Comparison of ENCODE assay signal across 9 cellular contexts in genomic region chr1:19445417-19446342, GRCh38. TPM values are rescaled to one million over a fixed set of nuclear protein-coding genes. Genes with fewer than 3 reads are reported as not detected.
DNase-seq lines count a peak whose midpoint lies in the region; ATAC-seq and TF ChIP-seq lines count a peak whose summit lies in the region.
"Had no signal": no experiment of that assay in that cellular context is flagged by ENCODE, and none has a peak within 500 bp of the region (broad histone marks: within the 10 kb centered on the region; RNA-seq: fewer than 3 reads in every experiment).

No MANE protein-coding gene starts in this region.

- no peak overlapping the region for H3K4me3 Mint-ChIP-seq in endodermal cell

- no peaks in the 10 kb centered on the region for H3K9me3 ChIP-seq in OCI-LY7 (ENCODE audit: low read length)
- H3K9me3 ChIP-seq in endodermal cell (ENCODE audit: control insufficient read depth, low read length), result no peaks in the 10 kb centered on the region
- no peaks in the 10 kb centered on the region for H3K9me3 ChIP-seq in osteoblast (ENCODE audit: low read depth, low read length)

- H3K27ac ChIP-seq in OCI-LY7 (ENCODE audit: low read depth, low read length, poor library complexity, severe bottlenecking) (no peak overlapping the region), endodermal cell (ENCODE audit: low read depth, low read length) (no peak overlapping the region), osteoblast (ENCODE audit: low read depth, low read length) (peak overlapping the region; percentile 58)
- H3K27ac ChIP-seq: SK-N-MC had no signal

- WGBS in endodermal cell (ENCODE audit: insufficient coverage in 1 of 2, insufficient read length in 1 of 2), 2 experiments, result 63 to 73% methylated on average over 12 to 13 of the region's 13 CpGs

- no peaks in the 10 kb centered on the region for H3K9me2 ChIP-seq in OCI-LY7 (ENCODE audit: insufficient read depth, low read length)

- H3K9me3 Mint-ChIP-seq in endodermal cell, result no peaks in the 10 kb centered on the region

- no peaks in the 10 kb centered on the region for H3K27me3 Mint-ChIP-seq in endodermal cell (ENCODE audit: insufficient read depth)

- intact Hi-C loops in OCI-LY7 (cut with micrococcal nuclease; ENCODE audit: unreplicated experiment), result no loop called here

- POLR2A ChIA-PET in OCI-LY7 (lab: Charles Lee), result no interaction called here

- H2AFZ ChIP-seq in OCI-LY7 (ENCODE audit: low read length) (no peak overlapping the region), osteoblast (ENCODE audit: low read length) (no peak overlapping the region)

- H3K27me3 ChIP-seq in GM06990 (replicated peaks; ENCODE audit: control insufficient read depth, insufficient read depth, low read length) (no peaks in the 10 kb centered on the region), endodermal cell (ENCODE audit: control insufficient read depth, insufficient read depth, low read length, poor library complexity, severe bottlenecking) (no peaks in the 10 kb centered on the region), osteoblast (ENCODE audit: insufficient read depth, low read length) (no peaks in the 10 kb centered on the region)

- H3K4me3 ChIP-seq in GM06990 (replicated peaks; ENCODE audit: low read depth, low read length), result no peak overlapping the region
- no peak overlapping the region for H3K4me3 ChIP-seq in OCI-LY7 (ENCODE audit: low read depth, low read length, poor library complexity, severe bottlenecking)
- H3K4me3 ChIP-seq in endodermal cell (ENCODE audit: low read length), result no peak overlapping the region
- no peak overlapping the region for H3K4me3 ChIP-seq in osteoblast (ENCODE audit: insufficient read depth, low read length)
- H3K4me3 ChIP-seq: SK-N-MC had no signal

- CTCF ChIA-PET in OCI-LY7 (lab: Charles Lee; ENCODE audit: unreplicated experiment), result no interaction called here

- peak overlapping the region; percentile 26 for H3K4me2 ChIP-seq in OCI-LY7 (ENCODE audit: low read length)
- peak overlapping the region; percentile 31 for H3K4me2 ChIP-seq in osteoblast (ENCODE audit: insufficient read depth, low read length)

- H3K79me2 ChIP-seq in OCI-LY7 (ENCODE audit: insufficient read depth, low read depth, low read length) (peaks cover 16% of the 10 kb centered on the region; the same call in 1 of the 2 replicates), osteoblast (ENCODE audit: insufficient read depth, low read length) (peaks cover 90% of the 10 kb centered on the region)

- peaks cover 21% of the 10 kb centered on the region for H4K20me1 ChIP-seq in OCI-LY7 (ENCODE audit: insufficient read depth, low read length)
- H4K20me1 ChIP-seq in osteoblast (ENCODE audit: insufficient read depth, low read length), result peaks cover 30% of the 10 kb centered on the region

- H3K4me1 ChIP-seq in OCI-LY7 (ENCODE audit: insufficient read depth, low read length, poor library complexity, severe bottlenecking) (peaks cover 14% of the 10 kb centered on the region), endodermal cell (ENCODE audit: control insufficient read depth, insufficient read depth, low read length) (peaks cover 14% of the 10 kb centered on the region), osteoblast (ENCODE audit: insufficient read depth, low read length) (peaks cover 68% of the 10 kb centered on the region)

- peak overlapping the region; percentile 60 for H3K27ac Mint-ChIP-seq in endodermal cell

- ATAC-seq in HG03354 (IDR thresholded peaks at IDR 0.05; ENCODE audit: poor library complexity, severe bottlenecking, unreplicated experiment), result no peak

- peaks cover 39% of the 10 kb centered on the region for H3K4me1 Mint-ChIP-seq in endodermal cell

- DNase-seq in GM06990 (ENCODE audit: extremely low read depth, insufficient read length), result no peak
- peak; percentile 15 for DNase-seq in OCI-LY7 (ENCODE audit: low spot score)
- DNase-seq in endodermal cell, result peak; percentile 70
- DNase-seq in osteoblast (ENCODE audit: insufficient read length, low spot score, missing footprints), result peak; percentile 85
- no peak for DNase-seq in NCI-H2227 (lab: John Stamatoyannopoulos, UW; ENCODE audit: unreplicated experiment)
- no peak for DNase-seq in NCI-H345 (lab: John Stamatoyannopoulos, UW)
- no peak for DNase-seq in NCI-H187 (lab: John Stamatoyannopoulos, UW)

- H3K9ac ChIP-seq in endodermal cell (ENCODE audit: extremely low read depth, low read length, poor library complexity, severe bottlenecking), result no peak overlapping the region

- TF ChIP-seq CTCF in GM06990 (IDR thresholded peaks at IDR 0.05; ENCODE audit: insufficient read depth, low read length, poor library complexity, severe bottlenecking) (peak; percentile 33), OCI-LY7 (conservative IDR thresholded peaks at IDR 0.05; ENCODE audit: low read length) (peak; percentile 55), endodermal cell (conservative IDR thresholded peaks at IDR 0.05) (peak; percentile 49), osteoblast (IDR thresholded peaks at IDR 0.05; ENCODE audit: extremely low read depth, low read depth, low read length) (peak; percentile 57)

- peaks cover 25% of the 10 kb centered on the region for H3K36me3 Mint-ChIP-seq in endodermal cell (ENCODE audit: low read depth)

- H3K36me3 ChIP-seq in GM06990 (ENCODE audit: control insufficient read depth, insufficient read depth, low read length) (peaks cover 13% of the 10 kb centered on the region), OCI-LY7 (ENCODE audit: insufficient read depth, low read length) (peaks cover 11% of the 10 kb centered on the region; the same call in 1 of the 2 replicates), endodermal cell (ENCODE audit: control insufficient read depth, insufficient read depth, low read length) (peaks cover 28% of the 10 kb centered on the region), osteoblast (ENCODE audit: insufficient read depth, low read length) (peaks cover 13% of the 10 kb centered on the region)

- BruUV-seq in OCI-LY7 (replicated peaks; lab: Mats Ljungman, UMichigan), result no TSS peak

RNA-seq across cellular contexts. Expression of gene CAPZB, which starts 39.7 kb away (rescaled TPM):
- total RNA-seq in OCI-LY7 (2014; rRNA removed; shearing (Covaris generic)), result 56.1 and 61.3 TPM in 2 replicates
- total RNA-seq in OCI-LY7 (2022), result 187 and 190 TPM in 2 replicates
- total RNA-seq in endodermal cell, result 100 to 1,000 TPM; 334 to 362 TPM
- 254 TPM for polyA plus RNA-seq in endodermal cell (2013, experiment 1 of 2)
- 240 TPM for polyA plus RNA-seq in endodermal cell (2013, experiment 2 of 2)
- 217 and 224 TPM in 2 replicates for total RNA-seq in osteoblast

Comparison
In these comparisons a context has a peak if more than half of its experiments do, and no peak if none do; other contexts are left out.
1. DNase-seq: peak in OCI-LY7 (single experiment), endodermal cell (single experiment) and osteoblast (single experiment); none in GM06990 (single experiment), NCI-H2227 (single experiment), NCI-H345 (single experiment) and NCI-H187 (0 of 2).
2. Peak in every context shown above with its lines, with median percentiles within 50 percentile points of each other: CTCF ChIP-seq.